15 cellular contexts compared by ENCODE assay signal in genomic region chr12:106898001-106898966, GRCh38. TPM values are rescaled to one million over a fixed set of nuclear protein-coding genes. Genes with fewer than 3 reads are reported as not detected.
DNase-seq lines count a peak whose midpoint lies in the region; ATAC-seq and TF ChIP-seq lines count a peak whose summit lies in the region.
"Had no signal": no experiment of that assay in that cellular context is flagged by ENCODE, and none has a peak within 500 bp of the region (broad histone marks: within the 10 kb centered on the region; RNA-seq: fewer than 3 reads in every experiment).

No MANE protein-coding gene starts in this region.

- H3K27ac Mint-ChIP-seq in activated naive CD4-positive, alpha-beta T cell treated with anti-CD3 and anti-CD28 coated beads for 36 hours: no peak overlapping the region
- H3K27ac Mint-ChIP-seq: activated CD4-positive, alpha-beta T cell treated with anti-CD3 and anti-CD28 coated beads, Interleukin-2, amount 10 ng/mL, durations not matched to agents 7 days and 5 days; activated T-cell treated with anti-CD3 and anti-CD28 coated beads, Interleukin-2, amount 50 U/mL, for 72 hours had no signal

- H3K4me3 Mint-ChIP-seq in activated naive CD4-positive, alpha-beta T cell treated with anti-CD3 and anti-CD28 coated beads for 36 hours: no peak overlapping the region
- H3K4me3 Mint-ChIP-seq: activated CD4-positive, alpha-beta T cell treated with anti-CD3 and anti-CD28 coated beads, Interleukin-2, amount 10 ng/mL, durations not matched to agents 7 days and 5 days; activated T-cell treated with anti-CD3 and anti-CD28 coated beads, Interleukin-2, amount 50 U/mL, for 72 hours had no signal

- H3K9me3 Mint-ChIP-seq in activated naive CD4-positive, alpha-beta T cell treated with anti-CD3 and anti-CD28 coated beads for 36 hours: no peaks in the 10 kb centered on the region
- H3K9me3 Mint-ChIP-seq: activated T-cell treated with anti-CD3 and anti-CD28 coated beads, Interleukin-2, amount 50 U/mL, for 72 hours had no signal

- peak overlapping the region; percentile 41 for H3K4me2 ChIP-seq in hepatocyte

- no peak overlapping the region for H2AFZ ChIP-seq in hepatocyte

- WGBS in hepatocyte (ENCODE audit: low lambda C conversion rate, missing lambda C conversion rate): 51% methylated on average over 14 of the region's 14 CpGs

- no peak overlapping the region for H3K27ac ChIP-seq in hepatocyte
- H3K27ac ChIP-seq: gastrocnemius medialis, ovary, SK-N-MC had no signal

- H3K4me3 ChIP-seq in hepatocyte: no peak overlapping the region
- H3K4me3 ChIP-seq: gastrocnemius medialis, K562, ovary, SK-N-MC had no signal

- H3K27me3 Mint-ChIP-seq in activated naive CD4-positive, alpha-beta T cell treated with anti-CD3 and anti-CD28 coated beads for 36 hours (ENCODE audit: low read depth): peaks cover 8% of the 10 kb centered on the region

- H3K36me3 ChIP-seq in hepatocyte (replicated peaks; ENCODE audit: insufficient read depth, low read depth): no peaks in the 10 kb centered on the region
- H3K36me3 ChIP-seq: gastrocnemius medialis, ovary had no signal

- H3K4me1 Mint-ChIP-seq in activated naive CD4-positive, alpha-beta T cell treated with anti-CD3 and anti-CD28 coated beads for 36 hours (ENCODE audit: low read depth): peaks cover 3% of the 10 kb centered on the region

- CTCF ChIA-PET in activated naive CD4-positive, alpha-beta T cell treated with anti-CD3 and anti-CD28 coated beads for 36 hours (lab: Charles Lee): no interaction called here

- no peaks in the 10 kb centered on the region for H3K79me2 ChIP-seq in hepatocyte

- H3K9me2 ChIP-seq in hepatocyte (replicated peaks; ENCODE audit: insufficient read depth): no peaks in the 10 kb centered on the region

- intact Hi-C loops in sciatic nerve (cut with DNase I): no loop called here
- intact Hi-C loops in activated naive CD4-positive, alpha-beta T cell treated with anti-CD3 and anti-CD28 coated beads for 36 hours (cut with micrococcal nuclease): no loop called here

- peaks cover 12% of the 10 kb centered on the region for H3K4me1 ChIP-seq in hepatocyte (ENCODE audit: insufficient read depth)
- H3K4me1 ChIP-seq: gastrocnemius medialis had no signal

- H3K27me3 ChIP-seq in hepatocyte: no peaks in the 10 kb centered on the region
- H3K27me3 ChIP-seq: gastrocnemius medialis, ovary had no signal

- DNase-seq in NCI-H1105 (lab: John Stamatoyannopoulos, UW) (peak; percentile 68), NCI-H510A (lab: John Stamatoyannopoulos, UW) (peak; percentile 14), hepatocyte (ENCODE audit: low spot score) (peak; percentile 44), sciatic nerve (ENCODE audit: low spot score) (no peak), kidney glomerular epithelial cell (lab: John Stamatoyannopoulos, UW) (no peak)
- DNase-seq in activated CD8-positive, alpha-beta memory T cell treated with anti-CD3 and anti-CD28 coated beads, Interleukin-2, amount 50 U/mL, for 4 hours: no peak
- DNase-seq in activated naive CD4-positive, alpha-beta T cell treated with anti-CD3 and anti-CD28 coated beads for 36 hours: no peak
- DNase-seq: activated CD4-positive, alpha-beta T cell treated with anti-CD3 and anti-CD28 coated beads, Interleukin-2, amount 10 ng/mL, durations not matched to agents 7 days and 5 days; activated T-cell treated with anti-CD3 and anti-CD28 coated beads, Interleukin-2, amount 50 U/mL, for 72 hours; gastrocnemius medialis; HCEC 1CT; NCI-H1436 treated with DMSO at 0.1 percent for 48 hours; ovary had no signal

- H3K9me3 ChIP-seq in hepatocyte (ENCODE audit: low read depth): no peaks in the 10 kb centered on the region
- H3K9me3 ChIP-seq: gastrocnemius medialis, ovary had no signal

- H3K36me3 Mint-ChIP-seq in activated naive CD4-positive, alpha-beta T cell treated with anti-CD3 and anti-CD28 coated beads for 36 hours (ENCODE audit: low read depth): no peaks in the 10 kb centered on the region

- peak; percentile 64 for ATAC-seq in sciatic nerve
- ATAC-seq: activated T-cell treated with anti-CD3 and anti-CD28 coated beads, Interleukin-2, amount 50 U/mL, for 72 hours; gastrocnemius medialis; K562 had no signal

- no peaks in the 10 kb centered on the region for H4K20me1 ChIP-seq in hepatocyte (ENCODE audit: insufficient read depth, poor library complexity, severe bottlenecking)

- no peak for TF ChIP-seq CTCF in hepatocyte (IDR thresholded peaks at IDR 0.05; ENCODE audit: poor library complexity)

RNA-seq across cellular contexts. Expression of gene TMEM263, which starts 57.4 kb away (rescaled TPM):
- total RNA-seq in hepatocyte (128 and 132 TPM in 2 replicates), sciatic nerve (44.0 TPM)
- polyA plus RNA-seq in hepatocyte: 70.0 and 73.1 TPM in 2 replicates
- total RNA-seq in activated naive CD4-positive, alpha-beta T cell treated with anti-CD3 and anti-CD28 coated beads for 36 hours: 10 to 100 TPM; 29.1 to 30.4 TPM

Comparison
In these comparisons a context has a peak if more than half of its experiments do, and no peak if none do; other contexts are left out.
1. DNase-seq: peak in NCI-H1105 (single experiment), NCI-H510A (single experiment) and hepatocyte (single experiment); none in sciatic nerve (single experiment), activated CD8-positive, alpha-beta memory T cell treated with anti-CD3 and anti-CD28 coated beads, Interleukin-2, amount 50 U/mL, for 4 hours (single experiment), activated naive CD4-positive, alpha-beta T cell treated with anti-CD3 and anti-CD28 coated beads for 36 hours (single experiment) and kidney glomerular epithelial cell (single experiment).